In genomic region chr10:72792288-72792687, GRCh38 we compare ENCODE assay signal across 25 cellular contexts.
DNase-seq lines count a peak whose midpoint lies in the region; ATAC-seq and TF ChIP-seq lines count a peak whose summit lies in the region.
"Had no signal": no experiment of that assay in that cellular context is flagged by ENCODE, and none has a peak within 500 bp of the region (broad histone marks: within the 10 kb centered on the region; RNA-seq: fewer than 3 reads in every experiment).

No MANE protein-coding gene starts in this region.

- no peak overlapping the region for H3K4me2 ChIP-seq in H9 (ENCODE audit: insufficient read depth, insufficient read length, low read length)

- peak overlapping the region; percentile 16 for H2BK5ac ChIP-seq in H9 (ENCODE audit: insufficient read length, low read length)

- no peaks in the 10 kb centered on the region for H4K20me1 ChIP-seq in H9 (ENCODE audit: control insufficient read depth, insufficient read depth, insufficient read length)

- H3K27me3 Mint-ChIP-seq in H9 (ENCODE audit: low read depth) (no peaks in the 10 kb centered on the region), progenitor cell of endocrine pancreas (no peaks in the 10 kb centered on the region)
- no peaks in the 10 kb centered on the region for H3K27me3 Mint-ChIP-seq in activated naive CD4-positive, alpha-beta T cell treated with anti-CD3 and anti-CD28 coated beads, Interleukin-2, amount 10 ng/mL, durations not matched to agents 7 days and 5 days
- H3K27me3 Mint-ChIP-seq: activated CD8-positive, alpha-beta T cell treated with anti-CD3 and anti-CD28 coated beads for 36 hours; CD4-positive, alpha-beta memory T cell; dendritic cell treated with granulocyte-macrophage colony-stimulating factor and Interleukin-4, amounts not matched to agents 40 ng/mL and 50 ng/mL, for 4 days; naive thymus-derived CD8-positive, alpha-beta T cell; stimulated activated naive CD8-positive, alpha-beta T cell treated with anti-CD3 and anti-CD28 coated beads, Interleukin-15, amount 100 ng/mL, for 72 hours had no signal

- ATAC-seq in RWPE2 (ENCODE audit: low read depth): no peak
- ATAC-seq in GM18505 (IDR thresholded peaks at IDR 0.05; ENCODE audit: unreplicated experiment): no peak
- ATAC-seq: activated CD8-positive, alpha-beta T cell treated with anti-CD3 and anti-CD28 coated beads for 36 hours; foreskin keratinocyte; naive thymus-derived CD8-positive, alpha-beta T cell; right cardiac atrium; stimulated activated naive CD8-positive, alpha-beta T cell treated with anti-CD3 and anti-CD28 coated beads, Interleukin-15, amount 100 ng/mL, for 72 hours had no signal

- H4K91ac ChIP-seq in H9 (ENCODE audit: insufficient read length, low read depth, low read length): no peak overlapping the region

- WGBS in H9 (ENCODE audit: extremely low coverage, insufficient read length, low lambda C conversion rate): no CpG with 5 or more reads among the region's 3 CpGs

- H3K27me3 ChIP-seq in H9 (ENCODE audit: insufficient read depth, low read length) (no peaks in the 10 kb centered on the region), RWPE2 (ENCODE audit: insufficient read depth, poor library complexity, severe bottlenecking) (no peaks in the 10 kb centered on the region), iPS-15b (ENCODE audit: control insufficient read depth, insufficient read depth, low read length) (no peaks in the 10 kb centered on the region)
- H3K27me3 ChIP-seq: foreskin keratinocyte, ovary, Peyer's patch, tibial nerve had no signal

- H3K27ac ChIP-seq in H9 (ENCODE audit: insufficient read length, low read depth, low read length): peak overlapping the region; percentile 94
- peak overlapping the region; percentile 17 for H3K27ac ChIP-seq in RWPE2 (ENCODE audit: poor library complexity, severe bottlenecking)
- H3K27ac ChIP-seq: foreskin keratinocyte, ovary, Peyer's patch had no signal

- no peaks in the 10 kb centered on the region for H3K79me1 ChIP-seq in H9 (ENCODE audit: insufficient read depth, low read depth, low read length, poor library complexity, severe bottlenecking)

- H2BK15ac ChIP-seq in H9 (ENCODE audit: low read depth, low read length): no peak overlapping the region

- H3K4me3 ChIP-seq in RWPE2 (ENCODE audit: severe bottlenecking) (no peak overlapping the region), iPS-15b (ENCODE audit: low read depth, low read length) (no peak overlapping the region)
- H3K4me3 ChIP-seq: ovary, Peyer's patch, tibial nerve had no signal

- no peak overlapping the region for H4K5ac ChIP-seq in H9 (ENCODE audit: insufficient read length, low read depth, low read length)

- H3K79me2 ChIP-seq in H9 (ENCODE audit: insufficient read depth, low read length): no peaks in the 10 kb centered on the region; the same call in 1 of the 2 replicates

- H3K9ac ChIP-seq in H9 (ENCODE audit: extremely low read depth, insufficient read length, low read length) (no peak overlapping the region), iPS-15b (ENCODE audit: low read depth, low read length) (peak overlapping the region; percentile 68)

- H3K14ac ChIP-seq in H9 (ENCODE audit: insufficient read depth, low read length): no peak overlapping the region; the same call in 1 of the 2 replicates

- no peak overlapping the region for H2AK5ac ChIP-seq in H9 (ENCODE audit: insufficient read length, low read length)

- H3K56ac ChIP-seq in H9 (ENCODE audit: insufficient read length, low read depth, low read length): no peak overlapping the region

- peak overlapping the region in 1 of 2 experiments; percentile 7; a peak in 1 of 5 replicates for H3K4me3 Mint-ChIP-seq in H9
- no peak overlapping the region for H3K4me3 Mint-ChIP-seq in progenitor cell of endocrine pancreas (ENCODE audit: low read depth)
- H3K4me3 Mint-ChIP-seq in activated naive CD4-positive, alpha-beta T cell treated with anti-CD3 and anti-CD28 coated beads, Interleukin-2, amount 10 ng/mL, durations not matched to agents 7 days and 5 days: no peak overlapping the region
- H3K4me3 Mint-ChIP-seq: activated CD8-positive, alpha-beta T cell treated with anti-CD3 and anti-CD28 coated beads for 36 hours; CD4-positive, alpha-beta memory T cell; dendritic cell treated with granulocyte-macrophage colony-stimulating factor and Interleukin-4, amounts not matched to agents 40 ng/mL and 50 ng/mL, for 4 days; naive thymus-derived CD8-positive, alpha-beta T cell; stimulated activated naive CD8-positive, alpha-beta T cell treated with anti-CD3 and anti-CD28 coated beads, Interleukin-15, amount 100 ng/mL, for 72 hours had no signal

- no peak overlapping the region for H4K8ac ChIP-seq in H9 (replicated peaks; ENCODE audit: insufficient read length, low read depth, low read length)

- H3K27ac Mint-ChIP-seq in H9: peak overlapping the region; percentile 83 to 96 (median 95)
- peak overlapping the region; percentile 68 for H3K27ac Mint-ChIP-seq in progenitor cell of endocrine pancreas
- H3K27ac Mint-ChIP-seq in activated naive CD4-positive, alpha-beta T cell treated with anti-CD3 and anti-CD28 coated beads, Interleukin-2, amount 10 ng/mL, durations not matched to agents 7 days and 5 days: no peak overlapping the region
- H3K27ac Mint-ChIP-seq: activated CD8-positive, alpha-beta T cell treated with anti-CD3 and anti-CD28 coated beads for 36 hours; dendritic cell treated with granulocyte-macrophage colony-stimulating factor and Interleukin-4, amounts not matched to agents 40 ng/mL and 50 ng/mL, for 4 days had no signal

- no peak overlapping the region for H2BK120ac ChIP-seq in H9 (ENCODE audit: low read depth, low read length, poor library complexity, severe bottlenecking)

- H3K4ac ChIP-seq in H9 (ENCODE audit: low read depth, low read length): no peak overlapping the region

- H3K36me3 ChIP-seq in RWPE2 (ENCODE audit: low read depth): no peaks in the 10 kb centered on the region
- H3K36me3 ChIP-seq in iPS-15b (ENCODE audit: control insufficient read depth, insufficient read depth, low read length): no peaks in the 10 kb centered on the region
- H3K36me3 ChIP-seq: ovary, tibial nerve had no signal

- no peak for TF ChIP-seq POLR2A in GM18505 (IDR thresholded peaks at IDR 0.05; ENCODE audit: borderline replicate concordance, extremely low read depth, insufficient read depth, insufficient read length)

- CTCF ChIA-PET in activated naive CD4-positive, alpha-beta T cell treated with anti-CD3 and anti-CD28 coated beads, Interleukin-2, amount 10 ng/mL, durations not matched to agents 7 days and 5 days (lab: Charles Lee): interaction anchor here (0.6 kb wide), 1 partner anchor 14 kb away, joined by 4 read pairs; no protein-coding TSS in a partner anchor

- peak overlapping the region; percentile 34 for H3K18ac ChIP-seq in H9 (ENCODE audit: insufficient read length, low read depth, low read length)

- H3T11ph ChIP-seq in H9 (ENCODE audit: low read length): no peak overlapping the region

- H3K9me3 Mint-ChIP-seq in H9: no peaks in the 10 kb centered on the region
- peaks cover 2% of the 10 kb centered on the region for H3K9me3 Mint-ChIP-seq in progenitor cell of endocrine pancreas (ENCODE audit: low read depth)
- no peaks in the 10 kb centered on the region for H3K9me3 Mint-ChIP-seq in activated naive CD4-positive, alpha-beta T cell treated with anti-CD3 and anti-CD28 coated beads, Interleukin-2, amount 10 ng/mL, durations not matched to agents 7 days and 5 days
- H3K9me3 Mint-ChIP-seq: activated CD8-positive, alpha-beta T cell treated with anti-CD3 and anti-CD28 coated beads for 36 hours; CD4-positive, alpha-beta memory T cell; dendritic cell treated with granulocyte-macrophage colony-stimulating factor and Interleukin-4, amounts not matched to agents 40 ng/mL and 50 ng/mL, for 4 days; naive thymus-derived CD8-positive, alpha-beta T cell; stimulated activated naive CD8-positive, alpha-beta T cell treated with anti-CD3 and anti-CD28 coated beads, Interleukin-15, amount 100 ng/mL, for 72 hours had no signal

- H2BK12ac ChIP-seq in H9 (ENCODE audit: insufficient read length, low read depth, low read length): peak overlapping the region; percentile 38

- peaks cover 0 to 5% (median 0%) of the 10 kb centered on the region in 3 experiments; a peak in 2 of 7 replicates for H3K36me3 Mint-ChIP-seq in H9 (ENCODE audit: insufficient read depth in 1 of 3, low read depth in 3 of 3)
- H3K36me3 Mint-ChIP-seq in progenitor cell of endocrine pancreas (ENCODE audit: insufficient read depth): peaks cover 5% of the 10 kb centered on the region
- no peaks in the 10 kb centered on the region for H3K36me3 Mint-ChIP-seq in activated naive CD4-positive, alpha-beta T cell treated with anti-CD3 and anti-CD28 coated beads, Interleukin-2, amount 10 ng/mL, durations not matched to agents 7 days and 5 days

- no peak for DNase-seq in H9
- no peak for DNase-seq in RWPE2 (ENCODE audit: low spot score)
- no peak for DNase-seq in progenitor cell of endocrine pancreas (ENCODE audit: low spot score, unreplicated experiment)
- no peak for DNase-seq in activated naive CD4-positive, alpha-beta T cell treated with anti-CD3 and anti-CD28 coated beads, Interleukin-2, amount 10 ng/mL, durations not matched to agents 7 days and 5 days
- DNase-seq in retina: no peak
- DNase-seq in NCI-H1105 (lab: John Stamatoyannopoulos, UW): no peak
- DNase-seq: activated CD8-positive, alpha-beta T cell treated with anti-CD3 and anti-CD28 coated beads for 36 hours; activated gamma-delta T cell; activated T-cell treated with anti-CD3 and anti-CD28 coated beads for 4 hours; CD4-positive, alpha-beta memory T cell; DMS153; foreskin keratinocyte; hippocampal formation; kidney; naive thymus-derived CD8-positive, alpha-beta T cell; ovary; Peyer's patch; right cardiac atrium; stimulated activated CD4-positive, alpha-beta T cell treated with anti-CD3 and anti-CD28 coated beads, Interleukin-12 subunit alpha, Interleukin-12 subunit beta, amount 100 ng/mL, for 4 hours; stimulated activated naive CD8-positive, alpha-beta T cell treated with anti-CD3 and anti-CD28 coated beads, Interleukin-15, amount 100 ng/mL, for 72 hours; T-helper 2 cell had no signal

- H3K4me1 ChIP-seq in H9 (ENCODE audit: insufficient read depth, low read length): peaks cover 9% of the 10 kb centered on the region; the same call in 1 of the 2 replicates
- H3K4me1 ChIP-seq in RWPE2 (ENCODE audit: insufficient read depth, poor library complexity, severe bottlenecking): peaks cover 8% of the 10 kb centered on the region
- H3K4me1 ChIP-seq in iPS-15b (ENCODE audit: control insufficient read depth, insufficient read depth, low read length): peaks cover 34% of the 10 kb centered on the region
- H3K4me1 ChIP-seq: Peyer's patch had no signal

- TF ChIP-seq CTCF in H9 (conservative IDR thresholded peaks at IDR 0.05) (no peak), RWPE2 (IDR thresholded peaks at IDR 0.05; ENCODE audit: poor library complexity, severe bottlenecking) (no peak), progenitor cell of endocrine pancreas (IDR thresholded peaks at IDR 0.05; ENCODE audit: unreplicated experiment) (no peak)

- H3K9me3 ChIP-seq in H9 (ENCODE audit: control insufficient read depth, low read depth, low read length) (no peaks in the 10 kb centered on the region), RWPE2 (ENCODE audit: severe bottlenecking) (no peaks in the 10 kb centered on the region), iPS-15b (ENCODE audit: control insufficient read depth, insufficient read depth, low read length) (no peaks in the 10 kb centered on the region)
- H3K9me3 ChIP-seq: ovary, Peyer's patch, tibial nerve had no signal

- no peak overlapping the region for H2BK20ac ChIP-seq in H9 (ENCODE audit: low read depth, low read length, poor library complexity, severe bottlenecking)

- H3K4me1 Mint-ChIP-seq in H9 (peaks cover 44 to 58% of the 10 kb centered on the region in 2 experiments), progenitor cell of endocrine pancreas (ENCODE audit: low read depth) (peaks cover 29% of the 10 kb centered on the region)
- H3K4me1 Mint-ChIP-seq in activated naive CD4-positive, alpha-beta T cell treated with anti-CD3 and anti-CD28 coated beads, Interleukin-2, amount 10 ng/mL, durations not matched to agents 7 days and 5 days: peaks cover 6% of the 10 kb centered on the region

- H3K23me2 ChIP-seq in H9 (ENCODE audit: insufficient read length, low read depth, low read length, poor library complexity, severe bottlenecking): no peaks in the 10 kb centered on the region

- no peak overlapping the region for H3K23ac ChIP-seq in H9 (ENCODE audit: insufficient read length, low read depth, low read length)

- no peak overlapping the region for H2AFZ ChIP-seq in H9 (ENCODE audit: low read length)
